ENCODE assay signal across 24 cellular contexts in the genomic region with DNA sequence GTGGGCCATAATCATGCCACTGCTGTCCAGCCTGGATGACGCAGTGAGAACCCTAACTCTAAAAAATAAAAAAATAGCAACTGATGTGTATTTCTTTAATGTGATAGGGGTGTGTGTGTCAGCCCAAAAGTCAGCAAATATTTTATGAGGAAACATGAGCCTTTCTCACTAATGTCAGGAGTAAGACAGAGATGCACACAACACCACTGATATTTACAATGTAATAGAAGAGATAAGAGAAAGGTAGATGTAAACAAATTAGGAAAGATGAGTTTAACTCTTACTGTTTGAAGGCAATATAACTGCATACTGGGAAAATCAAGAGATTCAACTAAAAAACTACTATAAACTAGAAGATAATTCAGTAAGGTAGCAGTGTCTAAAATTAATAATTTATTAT.
"Had no signal": no experiment of that assay in that cellular context is flagged by ENCODE, and none has a peak within 500 bp of the region (broad histone marks: within the 10 kb centered on the region; RNA-seq: fewer than 3 reads in every experiment).

No MANE protein-coding gene starts in this region.

- H3K4me3 ChIP-seq: coronary artery, dorsolateral prefrontal cortex, esophagus muscularis mucosa, gastroesophageal sphincter, heart left ventricle, hepatocyte, left lung, lower lobe of right lung, mucosa of descending colon had no signal

- H3K27me3 ChIP-seq: dorsolateral prefrontal cortex, esophagus muscularis mucosa, foreskin keratinocyte, gastroesophageal sphincter, heart left ventricle, hepatocyte, left lung had no signal

- DNase-seq: dermis blood vessel endothelial cell; dorsolateral prefrontal cortex; effector CD4-positive, alpha-beta T cell; effector memory CD4-positive, alpha-beta T cell; foreskin keratinocyte; heart left ventricle; hypothalamus; immature natural killer cell; islet precursor cell; kidney; kidney glomerular epithelial cell; left lung; left ventricle myocardium superior; lower lobe of right lung; mesenchymal stem cell; mucosa of descending colon; naive B cell; naive thymus-derived CD8-positive, alpha-beta T cell had no signal

- ATAC-seq: foreskin keratinocyte; gastroesophageal sphincter; heart left ventricle; left lung; left ventricle myocardium superior; lower lobe of right lung; mucosa of descending colon; naive thymus-derived CD8-positive, alpha-beta T cell had no signal

- H3K4me1 ChIP-seq: esophagus muscularis mucosa, gastroesophageal sphincter, lower lobe of right lung had no signal

- H3K36me3 ChIP-seq: esophagus muscularis mucosa, gastroesophageal sphincter, heart left ventricle, left lung, lower lobe of right lung had no signal

- H3K79me2 ChIP-seq: hepatocyte had no signal

- H2AFZ ChIP-seq: hepatocyte had no signal

- H3K9me3 ChIP-seq: esophagus muscularis mucosa, gastroesophageal sphincter, heart left ventricle, left lung, lower lobe of right lung, mucosa of descending colon had no signal

- H3K4me2 ChIP-seq: hepatocyte had no signal

- H3K27ac ChIP-seq: coronary artery, dorsolateral prefrontal cortex, esophagus muscularis mucosa, foreskin keratinocyte, gastroesophageal sphincter, heart left ventricle, left lung, lower lobe of right lung had no signal

- FAIRE-seq: endothelial cell of umbilical vein, frontal cortex, kidney had no signal
